ENCODE assay signal across 14 cellular contexts in the genomic region with DNA sequence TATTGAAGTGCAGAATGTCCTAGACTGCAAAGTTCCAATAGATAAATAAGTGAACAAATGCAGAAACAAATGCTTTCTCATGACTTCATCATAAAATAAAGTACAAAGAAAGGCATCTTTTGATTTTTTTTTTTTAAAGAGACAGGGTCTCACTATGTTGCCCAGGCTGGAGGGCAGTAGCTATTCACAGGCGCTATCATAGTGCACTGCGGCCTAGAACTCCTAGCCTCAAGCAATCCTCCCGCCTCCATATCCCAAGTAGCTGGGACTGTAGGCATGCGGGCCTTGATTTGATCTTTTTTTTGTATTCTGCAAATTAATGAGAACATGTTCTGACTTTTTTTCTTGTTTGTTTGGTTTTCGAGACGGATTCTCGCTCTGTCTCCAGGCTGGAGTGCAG. TPM values are rescaled to one million over a fixed set of nuclear protein-coding genes. Genes with fewer than 3 reads are reported as not detected.
DNase-seq lines count a peak whose midpoint lies in the region; ATAC-seq and TF ChIP-seq lines count a peak whose summit lies in the region.
"Had no signal": no experiment of that assay in that cellular context is flagged by ENCODE, and none has a peak within 500 bp of the region (broad histone marks: within the 10 kb centered on the region; RNA-seq: fewer than 3 reads in every experiment).

No MANE protein-coding gene starts in this region.

- H3K36me3 Mint-ChIP-seq in T-helper 17 cell (ENCODE audit: low read depth) (peaks cover 2% of the 10 kb centered on the region), type B pancreatic cell (peaks cover 4% of the 10 kb centered on the region)

- H2AFZ ChIP-seq in hepatocyte, result no peak overlapping the region

- no peak for ATAC-seq in heart left ventricle
- no peak for ATAC-seq in left cardiac atrium
- no peak for ATAC-seq in T-helper 17 cell
- ATAC-seq: activated naive CD4-positive, alpha-beta T cell treated with anti-CD3 and anti-CD28 coated beads, Interleukin-2, amount 50 U/mL, for 72 hours; left lung had no signal

- DNase-seq in heart left ventricle (no peak), left cardiac atrium (no peak), T-helper 17 cell (no peak), hepatocyte (ENCODE audit: low spot score) (no peak), type B pancreatic cell (ENCODE audit: extremely low spot score, unreplicated experiment) (no peak), NCI-H526 (lab: John Stamatoyannopoulos, UW) (no peak), iPS-NIHi11 (ENCODE audit: low spot score) (no peak), HPDE6-E6E7 (ENCODE audit: extremely low spot score) (no peak)
- DNase-seq: left lung; NCI-H1092; NK-92 treated with Interleukin-12 subunit alpha and Interleukin-12 subunit beta, amount 100 ng/mL, for 24 hours; stimulated activated naive CD4-positive, alpha-beta T cell treated with Interleukin-2 at 50 U/mL for 16 hours had no signal

- peak overlapping the region; percentile 86 for H3K4me2 ChIP-seq in hepatocyte

- peak overlapping the region; percentile 70 for H3K4me3 Mint-ChIP-seq in T-helper 17 cell
- peak overlapping the region; percentile 74 for H3K4me3 Mint-ChIP-seq in type B pancreatic cell

- no peaks in the 10 kb centered on the region for H3K9me2 ChIP-seq in hepatocyte (replicated peaks; ENCODE audit: insufficient read depth)

- peaks cover 42% of the 10 kb centered on the region for H3K4me1 Mint-ChIP-seq in T-helper 17 cell
- H3K4me1 Mint-ChIP-seq in type B pancreatic cell (ENCODE audit: unreplicated experiment), result peaks cover 39% of the 10 kb centered on the region

- TF ChIP-seq CTCF in heart left ventricle (IDR thresholded peaks at IDR 0.05) (no peak), hepatocyte (IDR thresholded peaks at IDR 0.05; ENCODE audit: poor library complexity) (no peak), type B pancreatic cell (conservative IDR thresholded peaks at IDR 0.05) (no peak)

- no peak for TF ChIP-seq POLR2A in heart left ventricle (IDR thresholded peaks at IDR 0.05)

- 82 to 91% (median 90%) methylated on average over 7 of the region's 7 CpGs for WGBS in heart left ventricle, 4 donors
- 90% methylated on average over 7 of the region's 7 CpGs for WGBS in hepatocyte (ENCODE audit: low lambda C conversion rate, missing lambda C conversion rate)

- H3K9me3 ChIP-seq in heart left ventricle (no peaks in the 10 kb centered on the region), T-helper 17 cell (ENCODE audit: control insufficient read depth, low read length, poor library complexity, severe bottlenecking) (no peaks in the 10 kb centered on the region), hepatocyte (ENCODE audit: low read depth) (no peaks in the 10 kb centered on the region)
- H3K9me3 ChIP-seq: left lung had no signal

- H4K20me1 ChIP-seq in hepatocyte (ENCODE audit: insufficient read depth, poor library complexity, severe bottlenecking), result peaks cover 64% of the 10 kb centered on the region

- peaks cover 87% of the 10 kb centered on the region for H3K79me2 ChIP-seq in hepatocyte

- intact Hi-C loops in heart left ventricle (cut with DNase I) (loop anchor here in 3 of 10 donors (5.0 kb wide), 2 partner anchors 33 to 48 kb away; partner anchors contain the start of gene PHLDB1 (in 2 of the 3)), left cardiac atrium (cut with DNase I) (loop anchor here in 1 of 2 donors (5.0 kb wide), 1 partner anchor 38 kb away; no protein-coding TSS in a partner anchor)

- peak overlapping the region in 8 of 12 donors; percentile 2 to 100 (median 79) for H3K4me3 ChIP-seq in heart left ventricle
- peak overlapping the region; percentile 6 for H3K4me3 ChIP-seq in hepatocyte

- H3K9me3 Mint-ChIP-seq in type B pancreatic cell, result no peaks in the 10 kb centered on the region
- H3K9me3 Mint-ChIP-seq: activated naive CD4-positive, alpha-beta T cell treated with anti-CD3 and anti-CD28 coated beads, Interleukin-2, amount 50 U/mL, for 72 hours had no signal

- H3K4me1 ChIP-seq in heart left ventricle (peaks cover 0 to 72% (median 46%) of the 10 kb centered on the region in 12 donors), hepatocyte (ENCODE audit: insufficient read depth) (peaks cover 13% of the 10 kb centered on the region)

- H3K27ac Mint-ChIP-seq in T-helper 17 cell (no peak overlapping the region), type B pancreatic cell (no peak overlapping the region)

- H3K27ac ChIP-seq in heart left ventricle, result no peak overlapping the region
- H3K27ac ChIP-seq in hepatocyte, result no peak overlapping the region
- H3K27ac ChIP-seq: epithelial cell of prostate, left lung had no signal

- H3K27me3 Mint-ChIP-seq in T-helper 17 cell, result no peaks in the 10 kb centered on the region
- no peaks in the 10 kb centered on the region for H3K27me3 Mint-ChIP-seq in type B pancreatic cell

- H3K36me3 ChIP-seq in heart left ventricle (peaks cover 0 to 10% (median 0%) of the 10 kb centered on the region in 9 donors), hepatocyte (replicated peaks; ENCODE audit: insufficient read depth, low read depth) (no peaks in the 10 kb centered on the region)

- H3K27me3 ChIP-seq in heart left ventricle (no peaks in the 10 kb centered on the region), hepatocyte (no peaks in the 10 kb centered on the region)
- H3K27me3 ChIP-seq: left lung had no signal

RNA-seq across cellular contexts. Expression of gene ARCN1, which starts 2.4 kb away (rescaled TPM):
- 100 to 1,000 TPM in 4 of 9 donors, 10 to 100 TPM in 5; 87.6 to 127 (median 99.6) TPM for total RNA-seq in heart left ventricle
- 100 to 1,000 TPM in 1 of 2 donors, 10 to 100 TPM in 1; 53.1 to 107 TPM for polyA plus RNA-seq in heart left ventricle
- total RNA-seq in left cardiac atrium, result 100 to 1,000 TPM in 1 of 2 donors, 10 to 100 TPM in 1; 98.2 to 129 TPM
- 10 to 100 TPM; 86.2 to 87.5 TPM for total RNA-seq in T-helper 17 cell
- 177 and 190 TPM in 2 replicates for total RNA-seq in hepatocyte
- polyA plus RNA-seq in hepatocyte, result 166 and 194 TPM in 2 replicates
- 139 and 175 TPM in 2 replicates for total RNA-seq in type B pancreatic cell (ENCODE audit: low replicate concordance)

RNA-seq across cellular contexts. Expression of gene IFT46, which starts 8.9 kb away (rescaled TPM):
- 10 to 100 TPM; 14.7 to 39.0 (median 21.7) TPM for total RNA-seq in heart left ventricle
- 10 to 100 TPM; 22.9 to 29.1 TPM for polyA plus RNA-seq in heart left ventricle
- 10 to 100 TPM; 13.4 to 18.8 TPM for total RNA-seq in left cardiac atrium
- total RNA-seq in T-helper 17 cell, result 1 to 10 TPM; 5.2 to 5.7 TPM
- total RNA-seq in hepatocyte, result 20.6 and 21.0 TPM in 2 replicates
- 12.3 and 12.6 TPM in 2 replicates for polyA plus RNA-seq in hepatocyte
- total RNA-seq in type B pancreatic cell (ENCODE audit: low replicate concordance), result 18.9 and 28.7 TPM in 2 replicates

RNA-seq across cellular contexts. Expression of gene PHLDB1, which starts 32.8 kb away (rescaled TPM):
- total RNA-seq in heart left ventricle (100 to 1,000 TPM in 7 of 9 donors, 10 to 100 TPM in 2; 86.0 to 124 (median 113) TPM), left cardiac atrium (100 to 1,000 TPM; 108 to 159 TPM), T-helper 17 cell (1 to 10 TPM; 1.8 to 2.6 TPM), hepatocyte (45.8 and 51.8 TPM in 2 replicates), type B pancreatic cell (ENCODE audit: low replicate concordance) (21.2 and 63.1 TPM in 2 replicates)
- polyA plus RNA-seq in heart left ventricle (100 to 1,000 TPM; 104 to 129 TPM), hepatocyte (71.1 and 73.0 TPM in 2 replicates)

RNA-seq across cellular contexts. Expression of gene TMEM25, which starts 43.6 kb away (rescaled TPM):
- total RNA-seq in heart left ventricle (10 to 100 TPM in 5 of 9 donors, 1 to 10 TPM in 4; 7.3 to 26.8 (median 10.8) TPM), left cardiac atrium (10 to 100 TPM in 1 of 2 donors, 1 to 10 TPM in 1; 8.8 to 10.1 TPM), T-helper 17 cell (1 to 10 TPM; 9.2 to 10.0 TPM), hepatocyte (30.6 and 32.3 TPM in 2 replicates), type B pancreatic cell (ENCODE audit: low replicate concordance) (35.8 and 47.3 TPM in 2 replicates)
- polyA plus RNA-seq in heart left ventricle (1 to 10 TPM; 3.9 to 6.9 TPM), hepatocyte (35.6 and 42.9 TPM in 2 replicates)

RNA-seq across cellular contexts. Expression of gene TTC36, which starts 47.4 kb away (rescaled TPM):
- total RNA-seq in heart left ventricle, result 1 to 10 TPM in 4 of 9 donors, under 1 TPM in 3, not detected in 2; 0.37 to 3.1 (median 1.1) TPM
- polyA plus RNA-seq in heart left ventricle, result under 1 TPM in 1 of 2 donors, not detected in 1; 0.23 TPM
- 1 to 10 TPM in 1 of 2 donors, not detected in 1; 1.2 TPM for total RNA-seq in left cardiac atrium
- total RNA-seq in T-helper 17 cell, result under 1 TPM in 1 of 2 donors, not detected in 1; 0.55 TPM
- 1.9 and 4.9 TPM in 2 replicates for total RNA-seq in hepatocyte
- polyA plus RNA-seq in hepatocyte, result 2.1 and 3.1 TPM in 2 replicates
- total RNA-seq in type B pancreatic cell (ENCODE audit: low replicate concordance), result 1.6 and 1.8 TPM in 2 replicates
